Comparison of ENCODE assay signal across 8 cellular contexts in genomic region chr17:81391964-81392908, GRCh38. TPM values are rescaled to one million over a fixed set of nuclear protein-coding genes. Genes with fewer than 3 reads are reported as not detected.
DNase-seq lines count a peak whose midpoint lies in the region; ATAC-seq, FAIRE-seq and TF ChIP-seq lines count a peak whose summit lies in the region.

No MANE protein-coding gene starts in this region.

- BruUV-seq in IMR-90 (replicated peaks; lab: Mats Ljungman, UMichigan), result no TSS peak

- peak overlapping the region; percentile 80 to 90 for H4K8ac ChIP-seq in IMR-90 (ENCODE audit: low read depth in 2 of 2, low read length in 2 of 2)

- peak overlapping the region; percentile 67 for H2AK5ac ChIP-seq in IMR-90 (ENCODE audit: low read depth, low read length)

- ATAC-seq in IMR-90 (ENCODE audit: low read depth), result no peak
- ATAC-seq in stimulated activated naive B cell treated with anti-CD40 and anti-IgM and Interleukin-4, amounts not matched to agents 10 μg/mL and 1 μg/mL and 100 μg/mL, for 72 hours (replicated peaks), result no peak
- no peak for ATAC-seq in GM21528 (IDR thresholded peaks at IDR 0.05; ENCODE audit: low FRiP score, unreplicated experiment)

- peak overlapping the region; percentile 48 for H2AK9ac ChIP-seq in IMR-90 (replicated peaks; ENCODE audit: low read depth, low read length, poor library complexity)

- peak overlapping the region; percentile 85 for H3K18ac ChIP-seq in IMR-90 (ENCODE audit: low read depth, low read length)

- TF ChIP-seq CTCF in IMR-90 (conservative IDR thresholded peaks at IDR 0.05; ENCODE audit: low read depth, low read length), result no peak
- TF ChIP-seq CTCF in astrocyte of the spinal cord (IDR thresholded peaks at IDR 0.05; ENCODE audit: low read depth, low read length), result no peak
- TF ChIP-seq CTCF in keratinocyte (optimal IDR thresholded peaks at IDR 0.05 in 1 of 3, IDR thresholded peaks at IDR 0.05 in 1 of 3, conservative IDR thresholded peaks at IDR 0.05 in 1 of 3; ENCODE audit: extremely low read depth in 1 of 3, insufficient read depth in 2 of 3, low read length in 3 of 3), result no peak

- FAIRE-seq in keratinocyte (lab: Jason Lieb, UNC), result no peak

- peak overlapping the region; percentile 39 to 61 for H3K4me3 Mint-ChIP-seq in stimulated activated naive B cell treated with anti-CD40 and anti-IgM and Interleukin-4, amounts not matched to agents 10 μg/mL and 1 μg/mL and 100 μg/mL, for 72 hours

- H2BK120ac ChIP-seq in IMR-90 (ENCODE audit: low read depth, low read length), result peak overlapping the region; percentile 77

- no peaks in the 10 kb centered on the region for H3K36me3 Mint-ChIP-seq in stimulated activated naive B cell treated with anti-CD40 and anti-IgM and Interleukin-4, amounts not matched to agents 10 μg/mL and 1 μg/mL and 100 μg/mL, for 72 hours

- H3K9me3 Mint-ChIP-seq in stimulated activated naive B cell treated with anti-CD40 and anti-IgM and Interleukin-4, amounts not matched to agents 10 μg/mL and 1 μg/mL and 100 μg/mL, for 72 hours, result no peaks in the 10 kb centered on the region

- H3K79me1 ChIP-seq in IMR-90 (ENCODE audit: low read depth in 1 of 2, low read length in 2 of 2), result peaks cover 19 to 56% of the 10 kb centered on the region in 2 experiments

- peak overlapping the region; percentile 96 for H3K4ac ChIP-seq in IMR-90 (ENCODE audit: low read depth, low read length)

- H3K9me3 ChIP-seq in IMR-90 (ENCODE audit: control insufficient read depth, insufficient read depth, low read length), result no peaks in the 10 kb centered on the region
- no peaks in the 10 kb centered on the region for H3K9me3 ChIP-seq in keratinocyte (ENCODE audit: control insufficient read depth, low read depth, low read length)

- peaks cover 9 to 17% of the 10 kb centered on the region in 2 donors for H3K4me1 Mint-ChIP-seq in stimulated activated naive B cell treated with anti-CD40 and anti-IgM and Interleukin-4, amounts not matched to agents 10 μg/mL and 1 μg/mL and 100 μg/mL, for 72 hours

- H2BK5ac ChIP-seq in IMR-90 (ENCODE audit: low read depth, low read length, poor library complexity, severe bottlenecking), result peak overlapping the region; percentile 40

- H3K9ac ChIP-seq in IMR-90 (ENCODE audit: low read depth, low read length) (peak overlapping the region; percentile 66), keratinocyte (ENCODE audit: control insufficient read depth, extremely low read depth, insufficient read depth, low read length) (peak overlapping the region; percentile 86)

- H2AFZ ChIP-seq in IMR-90 (replicated peaks; ENCODE audit: low read length, poor library complexity), result peak overlapping the region; percentile 68
- H2AFZ ChIP-seq in keratinocyte (ENCODE audit: control insufficient read depth, low read length), result no peak overlapping the region

- H4K91ac ChIP-seq in IMR-90 (ENCODE audit: insufficient read depth, low read depth, low read length), result peak overlapping the region; percentile 83

- H3K27ac ChIP-seq in IMR-90 (ENCODE audit: insufficient read depth, low read length), result peak overlapping the region; percentile 96
- peak overlapping the region; percentile 67 for H3K27ac ChIP-seq in keratinocyte (ENCODE audit: control insufficient read depth, insufficient read depth, low read length)

- peaks cover 22% of the 10 kb centered on the region for H3K4me1 ChIP-seq in IMR-90 (ENCODE audit: control insufficient read depth, insufficient read depth, low read length)
- peaks cover 25% of the 10 kb centered on the region for H3K4me1 ChIP-seq in keratinocyte (ENCODE audit: control insufficient read depth, extremely low read depth, insufficient read depth, low read length)

- H3K56ac ChIP-seq in IMR-90 (ENCODE audit: extremely low read depth, insufficient read depth, low read length), result peak overlapping the region; percentile 27; the same call in 1 of the 2 replicates

- in situ Hi-C loops in IMR-90 (cut with MboI; ENCODE audit: low sequenced_read_pairs) (no loop called here), astrocyte of the spinal cord (cut with HindIII; ENCODE audit: low sequenced_read_pairs) (no loop called here)

- DNase-seq in IMR-90 (peak; percentile 52), astrocyte of the spinal cord (ENCODE audit: low read depth, low spot score) (peak; percentile 70), keratinocyte (ENCODE audit: low read depth, low spot score) (no peak), putamen (ENCODE audit: low spot score) (no peak), glomerular visceral epithelial cell (ENCODE audit: extremely low spot score) (no peak)
- DNase-seq in stimulated activated naive B cell treated with anti-CD40 and anti-IgM and Interleukin-4, amounts not matched to agents 10 μg/mL and 1 μg/mL and 100 μg/mL, for 72 hours, result no peak
- no peak for DNase-seq in activated CD4-positive, CD25-positive, alpha-beta regulatory T cell (lab: John Stamatoyannopoulos, UW)

- no peak for TF ChIP-seq POLR2A in IMR-90 (IDR thresholded peaks at IDR 0.05; ENCODE audit: low read depth, low read length)

- H4K20me1 ChIP-seq in IMR-90 (ENCODE audit: insufficient read depth, low read length), result peaks cover 15% of the 10 kb centered on the region
- no peaks in the 10 kb centered on the region for H4K20me1 ChIP-seq in keratinocyte (ENCODE audit: control insufficient read depth, extremely low read depth, insufficient read depth, low read length)

- POLR2A ChIA-PET in IMR-90 (lab: Charles Lee; ENCODE audit: unreplicated experiment), result interaction anchor here (0.8 kb wide), 1 partner anchor 52 kb away, joined by 3 read pairs; no protein-coding TSS in a partner anchor

- H3K4me2 ChIP-seq in IMR-90 (ENCODE audit: low read depth, low read length), result peak overlapping the region; percentile 84
- H3K4me2 ChIP-seq in keratinocyte (ENCODE audit: control insufficient read depth, extremely low read depth, insufficient read depth, low read depth, low read length), result peak overlapping the region; percentile 81

- H3K23ac ChIP-seq in IMR-90 (ENCODE audit: low read depth, low read length), result peak overlapping the region; percentile 99

- H3K27me3 ChIP-seq in IMR-90 (ENCODE audit: control insufficient read depth, insufficient read depth, low read length), result no peaks in the 10 kb centered on the region
- no peaks in the 10 kb centered on the region for H3K27me3 ChIP-seq in keratinocyte (ENCODE audit: control insufficient read depth, extremely low read depth, insufficient read depth, low read length)

- CTCF ChIA-PET in IMR-90 (lab: Yijun Ruan, JAX), result interaction anchor here (0.6 to 0.9 kb wide), 4 partner anchors 18 to 190 kb away, joined by 3 read pairs; no protein-coding TSS in a partner anchor

- H3K27me3 Mint-ChIP-seq in stimulated activated naive B cell treated with anti-CD40 and anti-IgM and Interleukin-4, amounts not matched to agents 10 μg/mL and 1 μg/mL and 100 μg/mL, for 72 hours, result peaks cover 49 to 72% of the 10 kb centered on the region in 2 donors

- H2BK15ac ChIP-seq in IMR-90 (ENCODE audit: low read depth, low read length), result peak overlapping the region; percentile 77; the same call in 1 of the 3 replicates

- peaks cover 14% of the 10 kb centered on the region for H3K79me2 ChIP-seq in keratinocyte (ENCODE audit: control insufficient read depth, insufficient read depth, low read length)

- peaks cover 3% of the 10 kb centered on the region; the same call in 1 of the 2 replicates for H3K9me1 ChIP-seq in IMR-90 (ENCODE audit: insufficient read depth, low read length)
- no peaks in the 10 kb centered on the region for H3K9me1 ChIP-seq in keratinocyte (ENCODE audit: control insufficient read depth, extremely low read depth, insufficient read depth, low read length)

- intact Hi-C loops in IMR-90 (cut with micrococcal nuclease), result no loop called here

- WGBS in IMR-90 (ENCODE audit: extremely low coverage in 2 of 2, insufficient read length in 1 of 2), 2 experiments, result 12% methylated on average over 6 of the region's 33 CpGs; no CpG with 5 or more reads in 1 of the 2 experiments

- dilution Hi-C loops in IMR-90 (cut with HindIII; ENCODE audit: low sequenced_read_pairs, unreplicated experiment) (no loop called here), keratinocyte (cut with MboI; ENCODE audit: extremely low pct_ligation_motif_present, low sequenced_read_pairs) (no loop called here)

- H3K14ac ChIP-seq in IMR-90 (replicated peaks; ENCODE audit: low read depth, low read length), result peak overlapping the region; percentile 74

- H2BK20ac ChIP-seq in IMR-90 (ENCODE audit: low read depth, low read length), result peak overlapping the region; percentile 61; the same call in 1 of the 2 replicates

- H3K4me3 ChIP-seq in IMR-90 (ENCODE audit: insufficient read depth, low read depth, low read length) (peak overlapping the region; percentile 47), astrocyte of the spinal cord (ENCODE audit: low read depth, low read length) (peak overlapping the region; percentile 56), keratinocyte (ENCODE audit: control insufficient read depth in 2 of 3, extremely low read depth in 1 of 3, insufficient read depth in 2 of 3, low read depth in 1 of 3, low read length in 3 of 3) (peak overlapping the region; percentile 61 to 75 (median 65))

- H4K5ac ChIP-seq in IMR-90 (ENCODE audit: low read depth, low read length), result peak overlapping the region; percentile 83

- 0 out of 2 replicates have a peak, but pooled peaks cover 1% of the 10 kb centered on the region for H3K36me3 ChIP-seq in IMR-90 (ENCODE audit: control insufficient read depth, insufficient read depth, low read length)
- H3K36me3 ChIP-seq in keratinocyte (ENCODE audit: control insufficient read depth in 2 of 2, extremely low read depth in 1 of 2, insufficient read depth in 2 of 2, low read length in 2 of 2), result no peaks in the 10 kb centered on the region

- no peak for TF ChIP-seq RAD21 in IMR-90 (IDR thresholded peaks at IDR 0.05; ENCODE audit: low read length)

- no peak overlapping the region for H3K27ac Mint-ChIP-seq in stimulated activated naive B cell treated with anti-CD40 and anti-IgM and Interleukin-4, amounts not matched to agents 10 μg/mL and 1 μg/mL and 100 μg/mL, for 72 hours

TF ChIP-seq in IMR-90, 13 proteins besides CTCF, POLR2A, EP300 and RAD21 (continues in another document):
- TF ChIP-seq NFE2L2 (IDR thresholded peaks at IDR 0.05; ENCODE audit: low read depth, low read length) (no peak), BHLHE40 (IDR thresholded peaks at IDR 0.05; ENCODE audit: low read depth, low read length) (no peak), CEBPB (IDR thresholded peaks at IDR 0.05; ENCODE audit: low read depth, low read length) (no peak)

RNA-seq across cellular contexts. Expression of gene BAHCC1, which starts 3.0 kb away (rescaled TPM):
- total RNA-seq in IMR-90 (2012; rRNA removed), result 0.36 and 0.83 TPM in 2 replicates
- polyA plus RNA-seq in IMR-90 (2012; rRNA removed), result 7.8 and 8.1 TPM in 2 replicates
- 4.4 and 5.5 TPM in 2 replicates for polyA plus RNA-seq in IMR-90 (2012; cell fraction: cytosol; rRNA removed)
- polyA plus RNA-seq in IMR-90 (2012; cell fraction: nucleus; rRNA removed; ENCODE audit: low replicate concordance), result 24.1 and 56.3 TPM in 2 replicates
- polyA plus RNA-seq in keratinocyte, result 0.52 to 1.0 TPM (median 0.80 TPM) in 3 replicates
- polyA plus RNA-seq in keratinocyte (2011; ENCODE audit: low read depth), result 0.74 TPM
- 0.13 and 0.88 TPM in 2 replicates for polyA plus RNA-seq in keratinocyte (2011; cell fraction: cytosol; rRNA removed)
- polyA plus RNA-seq in keratinocyte (2011; cell fraction: nucleus; rRNA removed), result 3.0 and 5.1 TPM in 2 replicates
- 0.85 and 2.5 TPM in 2 replicates for polyA plus RNA-seq in keratinocyte (2012; ENCODE audit: low replicate concordance)
- polyA minus RNA-seq in keratinocyte, result 0.99 to 4.3 TPM (median 1.3 TPM) in 3 replicates
- polyA minus RNA-seq in keratinocyte (2011; cell fraction: cytosol; rRNA and poly(A)+ RNA removed), result 0.96 TPM
- 4.7 and 6.7 TPM in 2 replicates for polyA minus RNA-seq in keratinocyte (2011; cell fraction: nucleus; rRNA and poly(A)+ RNA removed)

Comparison
In these comparisons a context has a peak if more than half of its experiments do, and no peak if none do; other contexts are left out.
1. DNase-seq: peak in IMR-90 (single experiment) and astrocyte of the spinal cord (single experiment); none in keratinocyte (single experiment), stimulated activated naive B cell treated with anti-CD40 and anti-IgM and Interleukin-4, amounts not matched to agents 10 μg/mL and 1 μg/mL and 100 μg/mL, for 72 hours (single experiment), putamen (single experiment), glomerular visceral epithelial cell (single experiment) and activated CD4-positive, CD25-positive, alpha-beta regulatory T cell (0 of 4).
2. Peak in every context shown above with its lines, with median percentiles within 50 percentile points of each other: H3K4me3 ChIP-seq.